Comparison of ENCODE assay signal across 15 cellular contexts in the genomic region with DNA sequence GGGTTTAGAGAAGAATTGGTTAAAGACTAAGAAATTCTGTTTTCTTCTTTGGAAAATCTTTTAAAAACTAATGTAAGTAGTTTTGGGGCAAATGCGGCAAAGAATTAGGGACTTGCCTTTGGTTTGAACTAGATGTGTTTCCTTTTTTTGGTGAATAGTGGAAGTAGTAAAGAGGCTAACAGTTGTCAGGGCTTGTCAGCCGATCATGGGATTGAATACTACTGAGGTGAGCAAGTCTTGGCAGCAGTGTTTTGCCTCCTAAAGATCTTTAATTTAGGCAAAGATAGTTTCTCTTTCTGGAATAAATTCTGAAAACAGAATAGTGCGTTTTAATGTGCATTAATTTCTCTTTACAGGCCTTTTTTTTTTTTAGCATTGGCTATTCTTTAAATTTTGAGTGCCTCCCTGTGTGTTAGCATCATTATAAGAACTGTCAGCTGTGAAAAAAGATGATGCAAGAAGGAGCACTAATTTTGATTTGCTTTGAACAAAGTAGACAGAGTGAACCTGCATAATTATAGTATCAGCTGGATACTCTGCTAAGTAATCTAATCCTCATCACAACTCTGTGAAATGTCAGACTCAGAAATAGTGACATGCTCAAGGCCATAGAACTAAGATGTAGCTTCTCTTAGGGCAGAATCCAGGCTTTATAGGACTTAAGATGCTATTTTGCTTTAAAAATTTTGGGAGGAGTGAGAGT. TPM values are rescaled to one million over a fixed set of nuclear protein-coding genes. Genes with fewer than 3 reads are reported as not detected.
A peak's percentile ranks its signal among the peaks of the same experiment; 100 is the strongest.
DNase-seq lines count a peak whose midpoint lies in the region; ATAC-seq, FAIRE-seq and TF ChIP-seq lines count a peak whose summit lies in the region.
"Had no signal": no experiment of that assay in that cellular context is flagged by ENCODE, and none has a peak within 500 bp of the region (broad histone marks: within the 10 kb centered on the region; RNA-seq: fewer than 3 reads in every experiment).

No MANE protein-coding gene starts in this region.

- POLR2A ChIA-PET in A673 (lab: Charles Lee; ENCODE audit: low non-redundant PET) (no interaction called here), Panc1 (lab: Charles Lee) (no interaction called here)

- TF ChIP-seq POLR2A in GM12892 (IDR thresholded peaks at IDR 0.05; ENCODE audit: low read depth, low read length): no peak

- DNase-seq in A673 (ENCODE audit: low spot score): peak; percentile 49
- DNase-seq in GM12892 (ENCODE audit: insufficient read length): no peak
- DNase-seq in Panc1 (ENCODE audit: low read depth, low spot score): no peak
- no peak for DNase-seq in heart right ventricle
- no peak for DNase-seq in pancreas
- DNase-seq in stimulated activated CD4-positive, alpha-beta T cell treated with anti-CD3 and anti-CD28 coated beads, Interleukin-2, amount 100 ng/mL, for 24 hours: no peak
- no peak for DNase-seq in GM13976 (ENCODE audit: low spot score)
- DNase-seq: activated naive CD4-positive, alpha-beta T cell treated with anti-CD3 and anti-CD28 coated beads, Interleukin-2, amount 50 U/mL, for 16 hours; NCI-H226; small intestine; substantia nigra; T1000 had no signal

- H3K4me3 ChIP-seq in A673 (ENCODE audit: low read depth, low read length, poor library complexity, severe bottlenecking) (no peak overlapping the region), Panc1 (ENCODE audit: low read depth in 2 of 2, low read length in 2 of 2) (no peak overlapping the region), heart right ventricle (no peak overlapping the region), pancreas (no peak overlapping the region)
- H3K4me3 ChIP-seq: BLaER1, hepatocyte had no signal

- intact Hi-C loops in A673 (cut with micrococcal nuclease; ENCODE audit: unreplicated experiment) (no loop called here), Panc1 (cut with micrococcal nuclease; ENCODE audit: unreplicated experiment) (no loop called here), heart right ventricle (cut with DNase I) (no loop called here), pancreas (cut with DNase I) (no loop called here)

- CTCF ChIA-PET in A673 (lab: Charles Lee): no interaction called here
- CTCF ChIA-PET in Panc1 (lab: Charles Lee): no interaction called here

- H3K9me3 ChIP-seq in A673 (ENCODE audit: low read depth, low read length, poor library complexity, severe bottlenecking): no peaks in the 10 kb centered on the region
- H3K9me3 ChIP-seq in Panc1 (ENCODE audit: control insufficient read depth, insufficient read depth, low read depth, low read length): no peaks in the 10 kb centered on the region
- no peaks in the 10 kb centered on the region for H3K9me3 ChIP-seq in heart right ventricle
- no peaks in the 10 kb centered on the region for H3K9me3 ChIP-seq in pancreas

- BruUV-seq in A673 (replicated peaks; lab: Mats Ljungman, UMichigan) (no TSS peak), Panc1 (replicated peaks; lab: Mats Ljungman, UMichigan) (TSS peak; percentile 7)

- H3K36me3 ChIP-seq in A673 (ENCODE audit: insufficient read depth, low read length, poor library complexity, severe bottlenecking) (no peaks in the 10 kb centered on the region), Panc1 (ENCODE audit: control insufficient read depth, insufficient read depth, low read length) (no peaks in the 10 kb centered on the region), heart right ventricle (peaks cover 0 to 12% (median 0%) of the 10 kb centered on the region in 9 donors), pancreas (no peaks in the 10 kb centered on the region)

- in situ Hi-C loops in Panc1 (cut with HindIII; ENCODE audit: low pct_unique_long_range_greater_than_20kb, low sequenced_read_pairs) (no loop called here), GM13976 (cut with MboI; ENCODE audit: low sequenced_read_pairs, unreplicated experiment) (no loop called here)

- no peaks in the 10 kb centered on the region for H3K27me3 ChIP-seq in A673 (replicated peaks; ENCODE audit: insufficient read depth, low read depth, low read length, poor library complexity)
- H3K27me3 ChIP-seq in Panc1 (ENCODE audit: control insufficient read depth, insufficient read depth, low read length): no peaks in the 10 kb centered on the region
- no peaks in the 10 kb centered on the region for H3K27me3 ChIP-seq in heart right ventricle
- no peaks in the 10 kb centered on the region for H3K27me3 ChIP-seq in pancreas
- H3K27me3 ChIP-seq: BLaER1, hepatocyte had no signal

- peak; percentile 70 for FAIRE-seq in GM12892 (lab: Jason Lieb, UNC)
- FAIRE-seq in pancreas (lab: Jason Lieb, UNC): no peak
- FAIRE-seq: small intestine had no signal

- H3K4me1 ChIP-seq in A673 (ENCODE audit: insufficient read depth, low read length, poor library complexity, severe bottlenecking) (peaks cover 37% of the 10 kb centered on the region), Panc1 (ENCODE audit: control insufficient read depth, insufficient read depth, low read length) (peaks cover 19% of the 10 kb centered on the region), heart right ventricle (peaks cover 3 to 69% (median 49%) of the 10 kb centered on the region in 9 donors), pancreas (peaks cover 0 to 16% (median 8%) of the 10 kb centered on the region in 3 donors)

- H3K27ac ChIP-seq in A673 (ENCODE audit: low read depth, low read length, poor library complexity, severe bottlenecking) (peak overlapping the region; percentile 62), Panc1 (ENCODE audit: low read length) (no peak overlapping the region), heart right ventricle (peak overlapping the region in 7 of 10 donors; percentile 10 to 67 (median 48)), pancreas (no peak overlapping the region)
- H3K27ac ChIP-seq: BLaER1 had no signal

- WGBS in heart right ventricle, 2 donors: 82 to 85% methylated on average over 3 of the region's 3 CpGs
- 89% methylated on average over 3 of the region's 3 CpGs for WGBS in pancreas, 2 donors

- TF ChIP-seq CTCF in A673 (conservative IDR thresholded peaks at IDR 0.05; ENCODE audit: low read depth, low read length) (no peak), Panc1 (IDR thresholded peaks at IDR 0.05) (no peak), heart right ventricle (IDR thresholded peaks at IDR 0.05) (no peak), pancreas (IDR thresholded peaks at IDR 0.05) (no peak), GM13976 (IDR thresholded peaks at IDR 0.05; ENCODE audit: borderline replicate concordance, control extremely low read depth, extremely low read depth, insufficient read depth, missing control alignments) (no peak)

- ATAC-seq in Panc1 (no peak), heart right ventricle (no peak), pancreas (no peak), esophagus mucosa (no peak)

RNA-seq across cellular contexts. Expression of a gene that starts 31.7 kb away (rescaled TPM):
- total RNA-seq in A673 (2021) (20.9 and 21.4 TPM in 2 replicates), Panc1 (2021; ENCODE audit: unreplicated experiment) (18.8 TPM), heart right ventricle (10 to 100 TPM; 16.9 to 26.2 (median 21.2) TPM), pancreas (10 to 100 TPM in 2 of 6 donors, 1 to 10 TPM in 4; 8.2 to 19.7 (median 9.5) TPM), esophagus mucosa (36.0 TPM)
- 15.1 TPM for polyA plus RNA-seq in GM12892 (2012; ENCODE audit: missing spikeins)
- 9.6 TPM for polyA plus RNA-seq in Panc1 (2012; ENCODE audit: insufficient read length)
- polyA plus RNA-seq in heart right ventricle (10 to 100 TPM in 1 of 2 donors, 1 to 10 TPM in 1; 8.9 to 12.0 TPM), pancreas (1 to 10 TPM; 4.6 to 7.3 TPM)

Comparison
In these comparisons a context has a peak if more than half of its experiments do, and no peak if none do; other contexts are left out.
1. H3K27ac ChIP-seq: peak in A673 (single experiment) and heart right ventricle (7 of 10); none in Panc1 (single experiment) and pancreas (0 of 4).